Comparison of ENCODE assay signal across 25 cellular contexts in the genomic region with DNA sequence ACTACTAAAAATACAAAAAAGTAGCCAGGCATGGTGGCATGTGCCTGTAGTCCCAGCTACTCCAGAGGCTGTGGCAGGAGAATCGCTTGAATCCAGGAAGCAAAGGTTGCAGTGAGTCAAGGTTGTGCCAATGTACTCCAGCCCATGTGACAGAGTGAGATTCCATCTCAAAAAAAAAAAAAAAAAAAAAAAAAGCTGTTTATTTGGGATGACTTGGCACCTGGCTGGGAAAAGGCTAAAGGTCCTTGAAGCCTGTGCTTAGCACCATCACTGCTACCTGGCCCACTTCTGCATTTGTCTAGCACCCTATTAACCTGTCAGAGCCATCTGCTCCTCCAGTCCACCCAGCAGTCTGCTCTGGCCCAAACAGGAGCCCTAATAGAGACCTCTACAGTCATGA.
"Had no signal": no experiment of that assay in that cellular context is flagged by ENCODE, and none has a peak within 500 bp of the region (broad histone marks: within the 10 kb centered on the region; RNA-seq: fewer than 3 reads in every experiment).

No MANE protein-coding gene starts in this region.

- H3K27me3 Mint-ChIP-seq: dendritic cell treated with granulocyte-macrophage colony-stimulating factor and Interleukin-4, amounts not matched to agents 40 ng/mL and 50 ng/mL, for 4 days; stimulated activated naive CD8-positive, alpha-beta T cell treated with anti-CD3 and anti-CD28 coated beads, Interleukin-15, Interleukin-2, amounts not matched to agents 100 ng/mL and 50 ng/mL, for 24 hours had no signal

- H3K36me3 Mint-ChIP-seq: natural killer cell had no signal

- H3K4me1 Mint-ChIP-seq: natural killer cell; stimulated activated naive B cell treated with anti-CD40 and anti-IgM and Interleukin-4, amounts not matched to agents 10 μg/mL and 1 μg/mL and 100 μg/mL, for 72 hours had no signal

- H3K9me3 Mint-ChIP-seq: dendritic cell treated with granulocyte-macrophage colony-stimulating factor and Interleukin-4, amounts not matched to agents 40 ng/mL and 50 ng/mL, for 4 days; natural killer cell; stimulated activated naive B cell treated with anti-CD40 and anti-IgM and Interleukin-4, amounts not matched to agents 10 μg/mL and 1 μg/mL and 100 μg/mL, for 72 hours; stimulated activated naive CD8-positive, alpha-beta T cell treated with anti-CD3 and anti-CD28 coated beads, Interleukin-15, Interleukin-2, amounts not matched to agents 100 ng/mL and 50 ng/mL, for 24 hours had no signal

- FAIRE-seq: keratinocyte, pancreas, urothelium cell line had no signal

- H3K4me3 Mint-ChIP-seq: dendritic cell treated with granulocyte-macrophage colony-stimulating factor and Interleukin-4, amounts not matched to agents 40 ng/mL and 50 ng/mL, for 4 days; endodermal cell; natural killer cell; stimulated activated naive B cell treated with anti-CD40 and anti-IgM and Interleukin-4, amounts not matched to agents 10 μg/mL and 1 μg/mL and 100 μg/mL, for 72 hours; stimulated activated naive CD8-positive, alpha-beta T cell treated with anti-CD3 and anti-CD28 coated beads, Interleukin-15, Interleukin-2, amounts not matched to agents 100 ng/mL and 50 ng/mL, for 24 hours had no signal

- H3K4me3 ChIP-seq: colonic mucosa, gastrocnemius medialis, left ventricle myocardium inferior, lower lobe of right lung, pancreas, skin epidermis, thoracic aorta, tibial nerve, upper lobe of left lung had no signal

- H3K4me1 ChIP-seq: colonic mucosa, gastrocnemius medialis, left ventricle myocardium inferior, lower lobe of right lung, pancreas, tibial nerve had no signal

- H3K27ac ChIP-seq: colonic mucosa, epithelial cell of prostate, gastrocnemius medialis, left ventricle myocardium inferior, lower lobe of right lung, neutrophil, pancreas, skin epidermis, thoracic aorta, tibial nerve, upper lobe of left lung had no signal

- DNase-seq: colonic mucosa; effector CD8-positive, alpha-beta T cell; endodermal cell; foreskin fibroblast; gastrocnemius medialis; head of caudate nucleus; left ventricle myocardium inferior; lower lobe of right lung; natural killer cell; pancreas; right cardiac atrium; stimulated activated CD4-positive, alpha-beta T cell treated with anti-CD3 and anti-CD28 coated beads, Interleukin-15, amount 100 ng/mL, for 24 hours; stimulated activated CD4-positive, alpha-beta T cell treated with anti-CD3 and anti-CD28 coated beads, Interleukin-2, amount 100 ng/mL, for 48 hours; stimulated activated naive B cell treated with anti-CD40 and anti-IgM and Interleukin-4, amounts not matched to agents 10 μg/mL and 1 μg/mL and 100 μg/mL, for 72 hours; upper lobe of left lung had no signal

- H3K27me3 ChIP-seq: colonic mucosa, gastrocnemius medialis, neutrophil, pancreas, tibial nerve, upper lobe of left lung had no signal

- H3K36me3 ChIP-seq: colonic mucosa, gastrocnemius medialis, left ventricle myocardium inferior, lower lobe of right lung, neutrophil, pancreas, thoracic aorta, upper lobe of left lung had no signal

- ATAC-seq: esophagus mucosa; lower lobe of right lung; natural killer cell; right cardiac atrium; stimulated activated naive B cell treated with anti-CD40 and anti-IgM and Interleukin-4, amounts not matched to agents 10 μg/mL and 1 μg/mL and 100 μg/mL, for 72 hours had no signal

- H3K27ac Mint-ChIP-seq: dendritic cell treated with granulocyte-macrophage colony-stimulating factor and Interleukin-4, amounts not matched to agents 40 ng/mL and 50 ng/mL, for 4 days; endodermal cell; natural killer cell; stimulated activated naive B cell treated with anti-CD40 and anti-IgM and Interleukin-4, amounts not matched to agents 10 μg/mL and 1 μg/mL and 100 μg/mL, for 72 hours; stimulated activated naive CD8-positive, alpha-beta T cell treated with anti-CD3 and anti-CD28 coated beads, Interleukin-15, Interleukin-2, amounts not matched to agents 100 ng/mL and 50 ng/mL, for 24 hours had no signal

- H3K9me3 ChIP-seq: colonic mucosa, gastrocnemius medialis, left ventricle myocardium inferior, lower lobe of right lung, neutrophil, pancreas, thoracic aorta, tibial nerve, upper lobe of left lung had no signal
